ENCODE assay signal across 24 cellular contexts in genomic region chr10:1942478-1942877, GRCh38.
A peak's percentile ranks its signal among the peaks of the same experiment; 100 is the strongest.
DNase-seq lines count a peak whose midpoint lies in the region; ATAC-seq, FAIRE-seq and TF ChIP-seq lines count a peak whose summit lies in the region.
"Had no signal": no experiment of that assay in that cellular context is flagged by ENCODE, and none has a peak within 500 bp of the region (broad histone marks: within the 10 kb centered on the region; RNA-seq: fewer than 3 reads in every experiment).

No MANE protein-coding gene starts in this region.

- DNase-seq in activated CD8-positive, alpha-beta T cell treated with anti-CD3 and anti-CD28 coated beads for 36 hours: no peak
- DNase-seq in activated CD8-positive, alpha-beta T cell treated with anti-CD3 and anti-CD28 coated beads, Interleukin-2, amount 10 ng/mL, durations not matched to agents 7 days and 5 days: no peak
- no peak for DNase-seq in GM12892 (ENCODE audit: insufficient read length)
- peak; percentile 15 for DNase-seq in naive B cell
- DNase-seq in activated gamma-delta T cell treated with Interleukin-2 at 50 U/mL for 16 hours: no peak
- no peak for DNase-seq in HUDEP-2 (lab: John Stamatoyannopoulos, UW; ENCODE audit: unreplicated experiment in 76 of 76)
- no peak for DNase-seq in T-helper 9 cell
- DNase-seq: Calu3; colonic mucosa; DND-41; effector CD4-positive, alpha-beta T cell; H9; Kasumi-1; kidney glomerular epithelial cell; lower lobe of right lung; NCI-H1048; NCI-H82; RPMI8226; stimulated activated CD4-positive, alpha-beta T cell treated with anti-CD3 and anti-CD28 coated beads, Interleukin-4, amount 100 ng/mL, for 24 hours; substantia nigra; trophoblast cell had no signal

- H3K9me3 Mint-ChIP-seq in activated CD8-positive, alpha-beta T cell treated with anti-CD3 and anti-CD28 coated beads for 36 hours: peaks cover 6% of the 10 kb centered on the region
- H3K9me3 Mint-ChIP-seq in activated CD8-positive, alpha-beta T cell treated with anti-CD3 and anti-CD28 coated beads, Interleukin-2, amount 10 ng/mL, durations not matched to agents 7 days and 5 days (ENCODE audit: insufficient read depth): peaks cover 2% of the 10 kb centered on the region
- H3K9me3 Mint-ChIP-seq in naive B cell: peaks cover 0 to 4% (median 1%) of the 10 kb centered on the region in 7 donors
- H3K9me3 Mint-ChIP-seq: H9 had no signal

- POLR2A ChIA-PET in activated CD8-positive, alpha-beta T cell treated with anti-CD3 and anti-CD28 coated beads for 36 hours (lab: Charles Lee): no interaction called here
- POLR2A ChIA-PET in activated CD8-positive, alpha-beta T cell treated with anti-CD3 and anti-CD28 coated beads, Interleukin-2, amount 10 ng/mL, durations not matched to agents 7 days and 5 days (lab: Charles Lee): no interaction called here

- ATAC-seq in activated CD8-positive, alpha-beta T cell treated with anti-CD3 and anti-CD28 coated beads for 36 hours: peak; percentile 37
- ATAC-seq in activated CD8-positive, alpha-beta T cell treated with anti-CD3 and anti-CD28 coated beads, Interleukin-2, amount 10 ng/mL, durations not matched to agents 7 days and 5 days: no peak
- ATAC-seq in HG03571 (IDR thresholded peaks at IDR 0.05; ENCODE audit: unreplicated experiment) (peak; percentile 79), naive B cell (ENCODE audit: low read depth in 2 of 2) (no peak)
- ATAC-seq: gastroesophageal sphincter, lower lobe of right lung had no signal

- peaks cover 27% of the 10 kb centered on the region for H3K4me1 Mint-ChIP-seq in activated CD8-positive, alpha-beta T cell treated with anti-CD3 and anti-CD28 coated beads for 36 hours (ENCODE audit: low read depth)
- H3K4me1 Mint-ChIP-seq in activated CD8-positive, alpha-beta T cell treated with anti-CD3 and anti-CD28 coated beads, Interleukin-2, amount 10 ng/mL, durations not matched to agents 7 days and 5 days (ENCODE audit: low read depth): peaks cover 31% of the 10 kb centered on the region
- peaks cover 33 to 43% (median 39%) of the 10 kb centered on the region in 3 donors for H3K4me1 Mint-ChIP-seq in naive B cell

- TF ChIP-seq CTCF in activated CD8-positive, alpha-beta T cell treated with anti-CD3 and anti-CD28 coated beads for 36 hours (IDR thresholded peaks at IDR 0.05): no peak

- no peak overlapping the region for H3K4me3 Mint-ChIP-seq in activated CD8-positive, alpha-beta T cell treated with anti-CD3 and anti-CD28 coated beads for 36 hours
- H3K4me3 Mint-ChIP-seq in activated CD8-positive, alpha-beta T cell treated with anti-CD3 and anti-CD28 coated beads, Interleukin-2, amount 10 ng/mL, durations not matched to agents 7 days and 5 days: no peak overlapping the region
- H3K4me3 Mint-ChIP-seq in naive B cell: peak overlapping the region in 1 of 8 donors; percentile 30
- H3K4me3 Mint-ChIP-seq: H9 had no signal

- CTCF ChIA-PET in activated CD8-positive, alpha-beta T cell treated with anti-CD3 and anti-CD28 coated beads for 36 hours (lab: Charles Lee): no interaction called here
- CTCF ChIA-PET in activated CD8-positive, alpha-beta T cell treated with anti-CD3 and anti-CD28 coated beads, Interleukin-2, amount 10 ng/mL, durations not matched to agents 7 days and 5 days (lab: Charles Lee): no interaction called here

- no peaks in the 10 kb centered on the region for H3K27me3 Mint-ChIP-seq in activated CD8-positive, alpha-beta T cell treated with anti-CD3 and anti-CD28 coated beads for 36 hours
- no peaks in the 10 kb centered on the region for H3K27me3 Mint-ChIP-seq in activated CD8-positive, alpha-beta T cell treated with anti-CD3 and anti-CD28 coated beads, Interleukin-2, amount 10 ng/mL, durations not matched to agents 7 days and 5 days (ENCODE audit: low read depth)
- no peaks in the 10 kb centered on the region for H3K27me3 Mint-ChIP-seq in naive B cell

- H3K27ac Mint-ChIP-seq in activated CD8-positive, alpha-beta T cell treated with anti-CD3 and anti-CD28 coated beads for 36 hours: peak overlapping the region; percentile 9
- no peak overlapping the region for H3K27ac Mint-ChIP-seq in activated CD8-positive, alpha-beta T cell treated with anti-CD3 and anti-CD28 coated beads, Interleukin-2, amount 10 ng/mL, durations not matched to agents 7 days and 5 days
- peak overlapping the region; percentile 25 to 99 (median 84) for H3K27ac Mint-ChIP-seq in naive B cell
- H3K27ac Mint-ChIP-seq: H9 had no signal

- TF ChIP-seq POLR2A in GM12892 (IDR thresholded peaks at IDR 0.05; ENCODE audit: low read depth, low read length): no peak

- FAIRE-seq in GM12892 (lab: Jason Lieb, UNC): peak; percentile 33
- FAIRE-seq: astrocyte had no signal

- H3K36me3 Mint-ChIP-seq in activated CD8-positive, alpha-beta T cell treated with anti-CD3 and anti-CD28 coated beads for 36 hours (ENCODE audit: low read depth): peaks cover 2% of the 10 kb centered on the region
- H3K36me3 Mint-ChIP-seq in activated CD8-positive, alpha-beta T cell treated with anti-CD3 and anti-CD28 coated beads, Interleukin-2, amount 10 ng/mL, durations not matched to agents 7 days and 5 days (ENCODE audit: low read depth): no peaks in the 10 kb centered on the region
- H3K36me3 Mint-ChIP-seq in naive B cell: no peaks in the 10 kb centered on the region

- intact Hi-C loops in activated CD8-positive, alpha-beta T cell treated with anti-CD3 and anti-CD28 coated beads for 36 hours (cut with micrococcal nuclease): no loop called here

Comparison
In these comparisons a context has a peak if more than half of its experiments do, and no peak if none do; other contexts are left out.
1. ATAC-seq: peak in activated CD8-positive, alpha-beta T cell treated with anti-CD3 and anti-CD28 coated beads for 36 hours (single experiment) and HG03571 (single experiment); none in activated CD8-positive, alpha-beta T cell treated with anti-CD3 and anti-CD28 coated beads, Interleukin-2, amount 10 ng/mL, durations not matched to agents 7 days and 5 days (single experiment) and naive B cell (0 of 2).